1 cellular context compared by ENCODE assay signal in the genomic region with DNA sequence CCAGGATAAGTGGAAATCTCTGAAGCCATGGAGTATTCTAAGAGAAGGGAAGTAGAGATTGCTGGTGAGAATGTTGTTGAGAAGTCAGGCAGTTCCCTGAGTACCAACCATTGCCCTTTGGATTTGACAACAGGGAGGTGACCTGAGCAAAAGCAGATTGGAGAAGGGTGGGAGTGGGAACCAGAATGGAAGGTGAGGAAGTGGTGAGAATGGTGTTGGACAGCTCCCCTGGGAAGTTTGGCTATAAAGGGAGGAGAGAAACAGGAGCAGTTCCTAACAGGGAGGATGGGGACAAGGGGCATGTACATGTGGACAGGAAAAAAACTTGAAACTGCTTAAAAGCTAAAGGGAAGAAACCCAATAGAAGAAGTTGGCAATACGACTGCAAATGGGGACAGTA.
A peak's percentile ranks its signal among the peaks of the same experiment; 100 is the strongest.
TF ChIP-seq lines count a peak whose summit lies in the region.

No MANE protein-coding gene starts in this region.

TF ChIP-seq in HepG2, 621 proteins besides CTCF, POLR2A, EP300 and RAD21 (continued from another document):
- TF ChIP-seq, protein P1, sequence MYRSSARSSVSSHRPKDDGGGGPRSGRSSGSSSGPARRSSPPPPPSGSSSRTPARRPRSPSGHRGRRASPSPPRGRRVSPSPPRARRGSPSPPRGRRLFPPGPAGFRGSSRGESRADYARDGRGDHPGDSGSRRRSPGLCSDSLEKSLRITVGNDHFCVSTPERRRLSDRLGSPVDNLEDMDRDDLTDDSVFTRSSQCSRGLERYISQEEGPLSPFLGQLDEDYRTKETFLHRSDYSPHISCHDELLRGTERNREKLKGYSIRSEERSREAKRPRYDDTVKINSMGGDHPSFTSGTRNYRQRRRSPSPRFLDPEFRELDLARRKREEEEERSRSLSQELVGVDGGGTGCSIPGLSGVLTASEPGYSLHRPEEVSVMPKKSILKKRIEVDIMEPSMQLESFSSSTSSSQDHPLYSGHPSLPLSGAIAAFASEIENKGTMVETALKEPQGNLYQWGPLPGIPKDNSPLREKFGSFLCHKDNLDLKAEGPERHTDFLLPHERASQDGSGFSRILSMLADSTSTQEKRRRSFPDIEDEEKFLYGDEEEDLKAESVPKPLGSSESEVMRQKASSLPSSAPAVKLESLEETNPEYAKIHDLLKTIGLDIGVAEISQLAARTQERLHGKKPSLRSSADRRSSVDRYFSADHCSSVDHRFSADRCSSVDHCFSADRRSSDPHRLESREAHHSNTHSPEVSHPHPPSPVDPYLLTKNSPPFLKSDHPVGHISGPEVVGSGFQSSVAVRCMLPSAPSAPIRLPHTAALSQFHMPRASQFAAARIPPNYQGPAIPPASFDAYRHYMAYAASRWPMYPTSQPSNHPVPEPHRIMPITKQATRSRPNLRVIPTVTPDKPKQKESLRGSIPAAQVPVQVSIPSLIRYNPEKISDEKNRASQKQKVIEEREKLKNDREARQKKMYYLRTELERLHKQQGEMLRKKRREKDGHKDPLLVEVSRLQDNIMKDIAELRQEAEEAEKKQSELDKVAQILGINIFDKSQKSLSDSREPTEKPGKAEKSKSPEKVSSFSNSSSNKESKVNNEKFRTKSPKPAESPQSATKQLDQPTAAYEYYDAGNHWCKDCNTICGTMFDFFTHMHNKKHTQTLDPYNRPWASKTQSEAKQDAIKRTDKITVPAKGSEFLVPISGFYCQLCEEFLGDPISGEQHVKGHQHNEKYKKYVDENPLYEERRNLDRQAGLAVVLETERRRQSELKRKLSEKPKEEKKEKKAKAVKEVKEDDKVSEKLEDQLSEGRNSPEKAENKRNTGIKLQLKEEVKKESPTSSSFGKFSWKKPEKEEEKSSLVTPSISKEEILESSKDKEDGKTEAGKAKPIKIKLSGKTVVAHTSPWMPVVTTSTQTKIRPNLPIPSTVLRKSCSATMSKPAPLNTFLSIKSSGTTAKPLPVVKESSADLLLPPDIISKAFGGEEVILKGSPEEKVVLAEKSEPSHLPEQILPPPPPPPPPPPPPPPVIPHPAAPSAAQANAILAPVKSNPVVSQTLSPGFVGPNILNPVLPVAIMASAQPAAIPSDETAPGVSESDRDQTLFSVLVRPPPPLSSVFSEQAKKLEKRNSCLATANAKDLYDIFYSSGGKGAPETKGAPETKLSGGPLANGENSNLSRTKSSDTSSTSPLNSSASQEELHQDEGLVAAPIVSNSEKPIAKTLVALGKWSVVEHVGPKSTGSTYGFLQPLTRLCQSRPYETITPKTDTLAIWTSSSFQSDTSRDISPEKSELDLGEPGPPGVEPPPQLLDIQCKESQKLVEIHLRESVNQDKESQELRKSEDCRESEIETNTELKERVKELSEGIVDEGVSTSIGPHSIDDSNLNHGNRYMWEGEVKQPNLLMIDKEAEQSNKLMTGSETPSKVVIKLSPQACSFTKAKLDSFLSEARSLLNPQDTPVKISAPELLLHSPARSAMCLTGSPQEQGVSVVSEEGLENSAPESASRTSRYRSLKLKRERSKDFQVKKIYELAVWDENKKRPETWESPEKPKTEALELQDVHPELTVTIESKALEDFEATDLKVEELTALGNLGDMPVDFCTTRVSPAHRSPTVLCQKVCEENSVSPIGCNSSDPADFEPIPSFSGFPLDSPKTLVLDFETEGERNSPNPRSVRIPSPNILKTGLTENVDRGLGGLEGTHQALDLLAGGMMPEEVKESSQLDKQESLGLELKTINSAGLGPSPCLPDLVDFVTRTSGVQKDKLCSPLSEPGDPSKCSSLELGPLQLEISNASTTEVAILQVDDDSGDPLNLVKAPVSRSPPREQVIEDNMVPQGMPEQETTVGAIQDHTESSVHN (CRISPR knock-in tag; IDR thresholded peaks at IDR 0.05), result no peak
- no peak for TF ChIP-seq NBN (conservative IDR thresholded peaks at IDR 0.05)
- no peak for TF ChIP-seq NPAS2 (CRISPR knock-in tag; IDR thresholded peaks at IDR 0.05; ENCODE audit: borderline replicate concordance)
- TF ChIP-seq, protein P2, sequence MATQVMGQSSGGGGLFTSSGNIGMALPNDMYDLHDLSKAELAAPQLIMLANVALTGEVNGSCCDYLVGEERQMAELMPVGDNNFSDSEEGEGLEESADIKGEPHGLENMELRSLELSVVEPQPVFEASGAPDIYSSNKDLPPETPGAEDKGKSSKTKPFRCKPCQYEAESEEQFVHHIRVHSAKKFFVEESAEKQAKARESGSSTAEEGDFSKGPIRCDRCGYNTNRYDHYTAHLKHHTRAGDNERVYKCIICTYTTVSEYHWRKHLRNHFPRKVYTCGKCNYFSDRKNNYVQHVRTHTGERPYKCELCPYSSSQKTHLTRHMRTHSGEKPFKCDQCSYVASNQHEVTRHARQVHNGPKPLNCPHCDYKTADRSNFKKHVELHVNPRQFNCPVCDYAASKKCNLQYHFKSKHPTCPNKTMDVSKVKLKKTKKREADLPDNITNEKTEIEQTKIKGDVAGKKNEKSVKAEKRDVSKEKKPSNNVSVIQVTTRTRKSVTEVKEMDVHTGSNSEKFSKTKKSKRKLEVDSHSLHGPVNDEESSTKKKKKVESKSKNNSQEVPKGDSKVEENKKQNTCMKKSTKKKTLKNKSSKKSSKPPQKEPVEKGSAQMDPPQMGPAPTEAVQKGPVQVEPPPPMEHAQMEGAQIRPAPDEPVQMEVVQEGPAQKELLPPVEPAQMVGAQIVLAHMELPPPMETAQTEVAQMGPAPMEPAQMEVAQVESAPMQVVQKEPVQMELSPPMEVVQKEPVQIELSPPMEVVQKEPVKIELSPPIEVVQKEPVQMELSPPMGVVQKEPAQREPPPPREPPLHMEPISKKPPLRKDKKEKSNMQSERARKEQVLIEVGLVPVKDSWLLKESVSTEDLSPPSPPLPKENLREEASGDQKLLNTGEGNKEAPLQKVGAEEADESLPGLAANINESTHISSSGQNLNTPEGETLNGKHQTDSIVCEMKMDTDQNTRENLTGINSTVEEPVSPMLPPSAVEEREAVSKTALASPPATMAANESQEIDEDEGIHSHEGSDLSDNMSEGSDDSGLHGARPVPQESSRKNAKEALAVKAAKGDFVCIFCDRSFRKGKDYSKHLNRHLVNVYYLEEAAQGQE (IDR thresholded peaks at IDR 0.05; ENCODE audit: borderline replicate concordance in 1 of 2, low read depth in 1 of 2, low read length in 2 of 2), result peak in 1 of 2 experiments; percentile 82
- TF ChIP-seq, protein P3, sequence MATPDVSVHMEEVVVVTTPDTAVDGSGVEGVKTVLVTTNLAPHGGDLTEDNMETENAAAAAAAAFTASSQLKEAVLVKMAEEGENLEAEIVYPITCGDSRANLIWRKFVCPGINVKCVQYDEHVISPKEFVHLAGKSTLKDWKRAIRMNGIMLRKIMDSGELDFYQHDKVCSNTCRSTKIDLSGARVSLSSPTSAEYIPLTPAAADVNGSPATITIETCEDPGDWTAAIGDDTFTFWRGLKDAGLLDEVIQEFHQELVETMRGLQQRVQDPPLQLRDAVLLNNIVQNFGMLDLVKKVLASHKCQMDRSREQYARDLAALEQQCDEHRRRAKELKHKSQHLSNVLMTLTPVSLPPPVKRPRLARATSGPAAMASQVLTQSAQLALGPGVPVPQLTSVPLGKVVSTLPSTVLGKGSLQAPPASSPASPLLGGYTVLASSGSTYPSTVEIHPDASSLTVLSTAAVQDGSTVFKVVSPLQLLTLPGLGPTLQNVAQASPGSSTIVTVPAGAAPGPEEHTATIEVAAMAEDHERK (CRISPR knock-in tag; IDR thresholded peaks at IDR 0.05; ENCODE audit: low read depth), result no peak
- TF ChIP-seq ZNF264 (CRISPR knock-in tag; IDR thresholded peaks at IDR 0.05), result 0 out of 2 replicates have a peak, but pooled peaks have one; percentile 45
